Comparison of ENCODE assay signal across 8 cellular contexts in genomic region chr18:75209952-75210261, GRCh38. TPM values are rescaled to one million over a fixed set of nuclear protein-coding genes. Genes with fewer than 3 reads are reported as not detected.
DNase-seq lines count a peak whose midpoint lies in the region; ATAC-seq and TF ChIP-seq lines count a peak whose summit lies in the region.

No MANE protein-coding gene starts in this region.

- H3K9me3 ChIP-seq in HCT116 (ENCODE audit: control insufficient read depth in 1 of 2, insufficient read depth in 1 of 2, low read depth in 1 of 2, low read length in 2 of 2) (no peaks in the 10 kb centered on the region), ascending aorta (no peaks in the 10 kb centered on the region), lower lobe of right lung (no peaks in the 10 kb centered on the region), vagina (no peaks in the 10 kb centered on the region)

- no peaks in the 10 kb centered on the region for H3K9me2 ChIP-seq in HCT116 (ENCODE audit: insufficient read depth)

- H3K36me3 ChIP-seq in HCT116 (ENCODE audit: control insufficient read depth in 1 of 2, insufficient read depth in 2 of 2, low read length in 2 of 2) (no peaks in the 10 kb centered on the region), ascending aorta (no peaks in the 10 kb centered on the region), lower lobe of right lung (no peaks in the 10 kb centered on the region), vagina (no peaks in the 10 kb centered on the region)

- H3K27ac ChIP-seq in HCT116 (ENCODE audit: low read depth, low read length) (peak overlapping the region; percentile 96), ascending aorta (peak overlapping the region; percentile 96 to 97), lower lobe of right lung (peak overlapping the region; percentile 99), vagina (peak overlapping the region; percentile 96)

- H2AFZ ChIP-seq in HCT116 (ENCODE audit: low read depth, low read length, poor library complexity, severe bottlenecking) = peak overlapping the region; percentile 47

- peaks cover 35% of the 10 kb centered on the region for H3K79me2 ChIP-seq in HCT116 (ENCODE audit: insufficient read depth, low read length)

- peaks cover 24 to 33% of the 10 kb centered on the region in 2 experiments for H3K4me1 ChIP-seq in HCT116 (ENCODE audit: control insufficient read depth in 1 of 2, insufficient read depth in 2 of 2, low read length in 2 of 2)
- H3K4me1 ChIP-seq in ascending aorta = peaks cover 0 to 29% of the 10 kb centered on the region in 2 donors
- peaks cover 53% of the 10 kb centered on the region for H3K4me1 ChIP-seq in lower lobe of right lung
- H3K4me1 ChIP-seq in vagina = peaks cover 54% of the 10 kb centered on the region

- peak; percentile 55 for DNase-seq in Ammon's horn (ENCODE audit: low spot score)
- DNase-seq in HCT116 (ENCODE audit: low read depth, low spot score) = no peak
- DNase-seq in ascending aorta (ENCODE audit: low spot score in 2 of 2) = no peak
- no peak for DNase-seq in lower lobe of right lung
- peak in 1 of 2 donors; percentile 83 for DNase-seq in vagina (ENCODE audit: extremely low spot score in 2 of 2)
- DNase-seq in occipital lobe (lab: John Stamatoyannopoulos, UW) = no peak

- intact Hi-C loops in HCT116 (cut with micrococcal nuclease) = loop anchor here (1.0 to 5.0 kb wide), 2 partner anchors 197 to 269 kb away; no protein-coding TSS in a partner anchor
- intact Hi-C loops in ascending aorta (cut with DNase I) = loop anchor here (2.0 to 10.0 kb wide), 9 partner anchors 37 to 1615 kb away; partner anchors contain the start of genes CNDP2, CYB5A, ZNF236 and ZNF407
- intact Hi-C loops in lower lobe of right lung (cut with DNase I) = no loop called here
- intact Hi-C loops in vagina (cut with DNase I) = loop anchor here (5.0 kb wide), 1 partner anchor 42 kb away; no protein-coding TSS in a partner anchor

- CTCF ChIA-PET in HCT116 (lab: Charles Lee) = interaction anchor here (1.8 kb wide), 1 partner anchor 269 kb away, joined by 4 read pairs; no protein-coding TSS in a partner anchor

- TF ChIP-seq POLR2A in HCT116 (IDR thresholded peaks at IDR 0.05; ENCODE audit: borderline replicate concordance, extremely low read depth, insufficient read depth, insufficient read length) (no peak), vagina (IDR thresholded peaks at IDR 0.05) (no peak)

- H3K9ac ChIP-seq in HCT116 (ENCODE audit: low read length) = peak overlapping the region; percentile 89

- H3K27me3 ChIP-seq in HCT116 (ENCODE audit: insufficient read depth, low read length) = no peaks in the 10 kb centered on the region
- no peaks in the 10 kb centered on the region for H3K27me3 ChIP-seq in ascending aorta
- H3K27me3 ChIP-seq in lower lobe of right lung (ENCODE audit: low read depth) = no peaks in the 10 kb centered on the region
- no peaks in the 10 kb centered on the region for H3K27me3 ChIP-seq in vagina

- no peak for TF ChIP-seq RAD21 in HCT116 (IDR thresholded peaks at IDR 0.05; ENCODE audit: low read depth)

- POLR2A ChIA-PET in HCT116 (lab: Charles Lee) = no interaction called here

- H3K4me3 ChIP-seq in HCT116 (replicated peaks in 1 of 2; ENCODE audit: low read depth in 1 of 2, low read length in 2 of 2) = peak overlapping the region; percentile 75 to 93
- H3K4me3 ChIP-seq in ascending aorta = peak overlapping the region; percentile 92 to 93
- peak overlapping the region; percentile 96 for H3K4me3 ChIP-seq in lower lobe of right lung
- peak overlapping the region; percentile 74 to 82 for H3K4me3 ChIP-seq in vagina

- RAD21 ChIA-PET in HCT116 (lab: Charles Lee; ENCODE audit: low non-redundant PET in 1 of 2, low total read pairs in 2 of 2, uncharacterized antibody in 2 of 2, unreplicated experiment in 2 of 2) = interaction anchor here in 1 of 2 experiments (1.4 kb wide), 1 partner anchor 269 kb away, joined by 3 read pairs; no protein-coding TSS in a partner anchor

- no peaks in the 10 kb centered on the region for H4K20me1 ChIP-seq in HCT116 (ENCODE audit: insufficient read depth)

- no peak for ATAC-seq in HCT116
- ATAC-seq in lower lobe of right lung = no peak
- ATAC-seq in HG02588 (IDR thresholded peaks at IDR 0.05; ENCODE audit: unreplicated experiment) = no peak
- no peak for ATAC-seq in HG02938 (IDR thresholded peaks at IDR 0.05; ENCODE audit: unreplicated experiment)

- TF ChIP-seq CTCF in HCT116 (IDR thresholded peaks at IDR 0.05 in 2 of 3, conservative IDR thresholded peaks at IDR 0.05 in 1 of 3; ENCODE audit: borderline replicate concordance in 1 of 3, insufficient read depth in 1 of 3, low read depth in 2 of 3, low read length in 2 of 3) = no peak
- TF ChIP-seq CTCF in ascending aorta (IDR thresholded peaks at IDR 0.05) = no peak
- TF ChIP-seq CTCF in lower lobe of right lung (IDR thresholded peaks at IDR 0.05) = no peak
- TF ChIP-seq CTCF in vagina (IDR thresholded peaks at IDR 0.05) = no peak

- BruUV-seq in HCT116 (replicated peaks; lab: Mats Ljungman, UMichigan) = no TSS peak

- H3K4me2 ChIP-seq in HCT116 (ENCODE audit: low read length) = peak overlapping the region; percentile 97

TF ChIP-seq in HCT116, 20 proteins besides CTCF, POLR2A, EP300 and RAD21:
- TF ChIP-seq ELF1 (IDR thresholded peaks at IDR 0.05; ENCODE audit: borderline replicate concordance, low read depth) (no peak), SIN3A (IDR thresholded peaks at IDR 0.05; ENCODE audit: low read depth) (peak; percentile 35; the same call in 1 of the 2 replicates)

RNA-seq across cellular contexts. Expression of gene TSHZ1, which starts 0.7 kb away (rescaled TPM):
- total RNA-seq in HCT116 (2021; ENCODE audit: unreplicated experiment) (5.7 TPM), ascending aorta (13.3 TPM), lower lobe of right lung (17.0 TPM), vagina (23.3 TPM), occipital lobe (4.1 TPM)
- polyA plus RNA-seq in HCT116 (2012) = 4.2 and 4.6 TPM in 2 replicates

RNA-seq across cellular contexts. Expression of gene PTGR3, which starts 1.0 kb away (rescaled TPM):
- 25.3 TPM for total RNA-seq in HCT116 (2021; ENCODE audit: unreplicated experiment)
- 19.2 and 22.0 TPM in 2 replicates for polyA plus RNA-seq in HCT116 (2012)
- 10.1 TPM for total RNA-seq in ascending aorta
- 37.3 TPM for total RNA-seq in lower lobe of right lung
- 16.0 TPM for total RNA-seq in vagina
- total RNA-seq in occipital lobe = 11.7 TPM
